In the genomic region with DNA sequence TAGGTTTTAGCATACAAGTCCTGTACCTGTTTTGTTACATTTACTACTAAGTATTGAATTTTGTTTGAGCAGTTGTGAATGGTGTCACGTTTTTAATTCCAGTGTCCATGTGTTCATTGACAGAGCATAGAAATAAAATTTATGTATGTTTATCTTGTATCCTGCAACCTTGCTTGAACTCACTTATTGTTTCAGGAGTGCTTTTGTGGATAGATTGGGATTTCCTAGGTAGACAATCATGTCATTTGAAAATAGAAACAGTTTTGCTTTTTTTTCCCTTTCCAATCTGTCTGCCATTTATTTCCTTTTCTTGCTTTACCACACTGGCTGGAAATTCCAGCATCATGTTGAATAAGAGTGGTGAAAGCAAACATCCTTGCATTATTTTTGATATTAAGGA, we compare ENCODE assay signal across 1 cellular context.
TF ChIP-seq lines count a peak whose summit lies in the region.

No MANE protein-coding gene starts in this region.

TF ChIP-seq in endothelial cell of umbilical vein, 7 proteins besides CTCF, POLR2A, EP300 and RAD21 (continued from another document):
- TF ChIP-seq EZH2 (IDR thresholded peaks at IDR 0.05; ENCODE audit: borderline replicate concordance, low read depth, low read length, severe bottlenecking) (no peak), POLR2AphosphoS5 (IDR thresholded peaks at IDR 0.05; ENCODE audit: insufficient read depth, low read depth, low read length) (no peak), JUN (IDR thresholded peaks at IDR 0.05; ENCODE audit: borderline replicate concordance, insufficient read depth, insufficient read length, low read depth) (no peak), GATA2 (IDR thresholded peaks at IDR 0.05; ENCODE audit: insufficient read depth, insufficient read length, low read depth, low read length) (no peak)
- TF ChIP-seq, protein P1, sequence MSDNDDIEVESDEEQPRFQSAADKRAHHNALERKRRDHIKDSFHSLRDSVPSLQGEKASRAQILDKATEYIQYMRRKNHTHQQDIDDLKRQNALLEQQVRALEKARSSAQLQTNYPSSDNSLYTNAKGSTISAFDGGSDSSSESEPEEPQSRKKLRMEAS (IDR thresholded peaks at IDR 0.05; ENCODE audit: insufficient read depth, insufficient read length): no peak
